ENCODE assay signal across 8 cellular contexts in genomic region chr21:46636181-46636512, GRCh38. TPM values are rescaled to one million over a fixed set of nuclear protein-coding genes. Genes with fewer than 3 reads are reported as not detected.
DNase-seq lines count a peak whose midpoint lies in the region; ATAC-seq and TF ChIP-seq lines count a peak whose summit lies in the region.

No MANE protein-coding gene starts in this region.

- peaks cover 45% of the 10 kb centered on the region for H3K4me1 Mint-ChIP-seq in CD14-positive monocyte
- peaks cover 40 to 50% of the 10 kb centered on the region in 2 donors for H3K4me1 Mint-ChIP-seq in effector memory CD8-positive, alpha-beta T cell (ENCODE audit: low read depth in 2 of 2)
- H3K4me1 Mint-ChIP-seq in neural progenitor cell = peaks cover 40% of the 10 kb centered on the region

- H3K36me3 ChIP-seq in MM.1S (replicated peaks; ENCODE audit: insufficient read depth, low read length) (no peaks in the 10 kb centered on the region), neural progenitor cell (peaks cover 10% of the 10 kb centered on the region)

- H3K9ac ChIP-seq in MM.1S (ENCODE audit: low read length) (peak overlapping the region; percentile 80; the same call in 1 of the 2 replicates), neural progenitor cell (peak overlapping the region; percentile 22)

- H2AFZ ChIP-seq in MM.1S (ENCODE audit: low read length) (peak overlapping the region; percentile 82), neural progenitor cell (replicated peaks) (peak overlapping the region; percentile 86)

- H3K27me3 ChIP-seq in MM.1S (replicated peaks; ENCODE audit: insufficient read depth, low read length) (no peaks in the 10 kb centered on the region), neural progenitor cell (no peaks in the 10 kb centered on the region)

- H3K4me3 Mint-ChIP-seq in CD14-positive monocyte (peak overlapping the region; percentile 86 to 91), neural progenitor cell (peak overlapping the region; percentile 93)
- H3K4me3 Mint-ChIP-seq in effector memory CD8-positive, alpha-beta T cell = peak overlapping the region; percentile 98 to 100

- H3K4me1 ChIP-seq in MM.1S (ENCODE audit: low read length) (peaks cover 14% of the 10 kb centered on the region), neural progenitor cell (peaks cover 12% of the 10 kb centered on the region)

- H3F3A ChIP-seq in MM.1S (ENCODE audit: insufficient read depth, low read length) = no peaks in the 10 kb centered on the region
- peaks cover 17% of the 10 kb centered on the region for H3F3A ChIP-seq in neural progenitor cell (ENCODE audit: low read depth)

- H3K79me2 ChIP-seq in MM.1S (ENCODE audit: low read length) (0 out of 2 replicates have a peak, but pooled peaks cover 3% of the 10 kb centered on the region), neural progenitor cell (ENCODE audit: low read depth) (peaks cover 42% of the 10 kb centered on the region)

- DNase-seq in CD14-positive monocyte (ENCODE audit: low spot score) = no peak
- no peak for DNase-seq in MM.1S
- DNase-seq in effector memory CD8-positive, alpha-beta T cell = no peak
- no peak for DNase-seq in neural progenitor cell (ENCODE audit: low spot score)
- DNase-seq in cortex of kidney (lab: John Stamatoyannopoulos, UW) = no peak
- DNase-seq in GM13976 (ENCODE audit: low spot score) = no peak
- DNase-seq in stimulated activated CD4-positive, alpha-beta T cell treated with anti-CD3 and anti-CD28 coated beads, Interleukin-4, amount 100 ng/mL, for 4 hours = no peak
- DNase-seq in GM13977 (ENCODE audit: low spot score) = no peak

- peaks cover 19% of the 10 kb centered on the region in 2 donors for H3K36me3 Mint-ChIP-seq in CD14-positive monocyte
- H3K36me3 Mint-ChIP-seq in effector memory CD8-positive, alpha-beta T cell (ENCODE audit: insufficient read depth) = peaks cover 49% of the 10 kb centered on the region
- peaks cover 19% of the 10 kb centered on the region for H3K36me3 Mint-ChIP-seq in neural progenitor cell

- H3K27ac ChIP-seq in MM.1S (ENCODE audit: low read length) (no peak overlapping the region), neural progenitor cell (no peak overlapping the region)

- peak overlapping the region; percentile 98 for H3K4me2 ChIP-seq in MM.1S (ENCODE audit: low read depth, low read length)
- peak overlapping the region; percentile 89 for H3K4me2 ChIP-seq in neural progenitor cell

- H3K9me3 ChIP-seq in MM.1S (replicated peaks; ENCODE audit: insufficient read depth, low read length) (no peaks in the 10 kb centered on the region), neural progenitor cell (ENCODE audit: low read depth) (no peaks in the 10 kb centered on the region)

- TF ChIP-seq CTCF in CD14-positive monocyte (IDR thresholded peaks at IDR 0.05) (no peak), MM.1S (IDR thresholded peaks at IDR 0.05; ENCODE audit: low read length) (no peak), neural progenitor cell (IDR thresholded peaks at IDR 0.05) (no peak), GM13976 (IDR thresholded peaks at IDR 0.05; ENCODE audit: borderline replicate concordance, control extremely low read depth, extremely low read depth, insufficient read depth, missing control alignments) (no peak), GM13977 (IDR thresholded peaks at IDR 0.05; ENCODE audit: extremely low read depth, insufficient read depth, missing control alignments) (no peak)

- peak overlapping the region; percentile 91 to 98 (median 97) for H3K27ac Mint-ChIP-seq in CD14-positive monocyte
- peak overlapping the region; percentile 94 to 98 for H3K27ac Mint-ChIP-seq in effector memory CD8-positive, alpha-beta T cell
- peak overlapping the region; percentile 22 for H3K27ac Mint-ChIP-seq in neural progenitor cell

- H3K9me2 ChIP-seq in MM.1S (replicated peaks; ENCODE audit: insufficient read depth, low read length) = no peaks in the 10 kb centered on the region

- H3K4me3 ChIP-seq in MM.1S (ENCODE audit: low read length) (peak overlapping the region; percentile 80), neural progenitor cell (peak overlapping the region; percentile 84)

- no peaks in the 10 kb centered on the region for H3K27me3 Mint-ChIP-seq in CD14-positive monocyte (ENCODE audit: low read depth in 3 of 3)
- H3K27me3 Mint-ChIP-seq in effector memory CD8-positive, alpha-beta T cell = peaks cover 0 to 4% of the 10 kb centered on the region in 2 donors
- H3K27me3 Mint-ChIP-seq in neural progenitor cell (ENCODE audit: insufficient read depth, low read depth) = no peaks in the 10 kb centered on the region

- in situ Hi-C loops in GM13976 (cut with MboI; ENCODE audit: low sequenced_read_pairs, unreplicated experiment) (no loop called here), GM13977 (cut with MboI; ENCODE audit: low pct_unique_long_range_greater_than_20kb, low sequenced_read_pairs, unreplicated experiment) (no loop called here)

- H3K9me3 Mint-ChIP-seq in CD14-positive monocyte (peaks cover 0 to 2% (median 0%) of the 10 kb centered on the region in 7 donors), neural progenitor cell (no peaks in the 10 kb centered on the region)
- H3K9me3 Mint-ChIP-seq in effector memory CD8-positive, alpha-beta T cell = no peaks in the 10 kb centered on the region

- no peaks in the 10 kb centered on the region for H4K20me1 ChIP-seq in MM.1S (ENCODE audit: insufficient read depth, low read length)
- H4K20me1 ChIP-seq in neural progenitor cell (ENCODE audit: low read depth) = peaks cover 20% of the 10 kb centered on the region

- intact Hi-C loops in CD14-positive monocyte (cut with micrococcal nuclease) = no loop called here

- no peak for ATAC-seq in effector memory CD8-positive, alpha-beta T cell (replicated peaks)

RNA-seq across cellular contexts. Expression of gene PRMT2, which starts 0.7 kb away (rescaled TPM):
- polyA plus RNA-seq in CD14-positive monocyte = 10 to 100 TPM; 71.5 to 77.2 TPM
- 75.4 and 93.9 TPM in 2 replicates for total RNA-seq in neural progenitor cell (ENCODE audit: low replicate concordance)

RNA-seq across cellular contexts. Expression of gene S100B, which starts 31.3 kb away (rescaled TPM):
- 1 to 10 TPM in 1 of 2 donors, under 1 TPM in 1; 0.67 to 1.4 TPM for polyA plus RNA-seq in CD14-positive monocyte
- total RNA-seq in neural progenitor cell (ENCODE audit: low replicate concordance) = 0.60 and 1.0 TPM in 2 replicates

Comparison
In these comparisons a context has a peak if more than half of its experiments do, and no peak if none do; other contexts are left out.
1. H3K27ac Mint-ChIP-seq: peak in every context shown above with its lines; median percentile 97 in CD14-positive monocyte; 96 in effector memory CD8-positive, alpha-beta T cell; 22 in neural progenitor cell.